Comparison of ENCODE assay signal across 1 cellular context in genomic region chr11:72766152-72766902, GRCh38.
TF ChIP-seq lines count a peak whose summit lies in the region.

No MANE protein-coding gene starts in this region.

TF ChIP-seq in HepG2, 621 proteins besides CTCF, POLR2A, EP300 and RAD21 (continued from another document and continues in another):
- peak; percentile 72 for TF ChIP-seq ZFP91 (CRISPR knock-in tag; IDR thresholded peaks at IDR 0.05; ENCODE audit: borderline replicate concordance)
- peak; percentile 77; the same call in 1 of the 2 replicates for TF ChIP-seq ZFY (CRISPR knock-in tag; IDR thresholded peaks at IDR 0.05)
- TF ChIP-seq ZNF709 (CRISPR knock-in tag; IDR thresholded peaks at IDR 0.05), result no peak
- TF ChIP-seq CERS6 (CRISPR knock-in tag; IDR thresholded peaks at IDR 0.05), result no peak
- no peak for TF ChIP-seq REL (CRISPR knock-in tag; conservative IDR thresholded peaks at IDR 0.05)
- TF ChIP-seq ZKSCAN8 (CRISPR knock-in tag; IDR thresholded peaks at IDR 0.05; ENCODE audit: borderline replicate concordance), result peak; percentile 69; the same call in 1 of the 2 replicates
- no peak for TF ChIP-seq SP1 (IDR thresholded peaks at IDR 0.05)
- TF ChIP-seq SP1 (CRISPR knock-in tag; IDR thresholded peaks at IDR 0.05), result peak; percentile 54; the same call in 1 of the 2 replicates
- TF ChIP-seq ARNTL (CRISPR knock-in tag; IDR thresholded peaks at IDR 0.05), result peak; percentile 57; the same call in 1 of the 2 replicates
- no peak for TF ChIP-seq ZFAT (CRISPR knock-in tag; conservative IDR thresholded peaks at IDR 0.05)
- no peak; the same call in 1 of the 2 replicates for TF ChIP-seq ZNF280B (CRISPR knock-in tag; IDR thresholded peaks at IDR 0.05; ENCODE audit: borderline replicate concordance)
- TF ChIP-seq PITX1 (CRISPR knock-in tag; IDR thresholded peaks at IDR 0.05), result peak; percentile 93
- TF ChIP-seq ZNF7 (CRISPR knock-in tag; IDR thresholded peaks at IDR 0.05), result no peak
- TF ChIP-seq GZF1 (CRISPR knock-in tag; IDR thresholded peaks at IDR 0.05), result peak; percentile 70; the same call in 1 of the 2 replicates
- peak; percentile 78 for TF ChIP-seq MED1 (CRISPR knock-in tag; IDR thresholded peaks at IDR 0.05)
- TF ChIP-seq ZNF136 (CRISPR knock-in tag; IDR thresholded peaks at IDR 0.05; ENCODE audit: low read depth), result 0 out of 2 replicates have a peak, but pooled peaks have one; percentile 27
- peak; percentile 62; the same call in 1 of the 2 replicates for TF ChIP-seq ZNF441 (CRISPR knock-in tag; IDR thresholded peaks at IDR 0.05; ENCODE audit: borderline replicate concordance)
- peak; percentile 44; the same call in 1 of the 2 replicates for TF ChIP-seq GFI1 (CRISPR knock-in tag; IDR thresholded peaks at IDR 0.05; ENCODE audit: borderline replicate concordance)
- no peak for TF ChIP-seq ZNF530 (CRISPR knock-in tag; IDR thresholded peaks at IDR 0.05; ENCODE audit: low read depth)
- no peak for TF ChIP-seq ZBTB4 (CRISPR knock-in tag; IDR thresholded peaks at IDR 0.05; ENCODE audit: borderline replicate concordance)
- peak; percentile 74 for TF ChIP-seq ZSCAN25 (CRISPR knock-in tag; IDR thresholded peaks at IDR 0.05)
- 0 out of 2 replicates have a peak, but pooled peaks have one; percentile 20 for TF ChIP-seq ZMAT3 (CRISPR knock-in tag; conservative IDR thresholded peaks at IDR 0.05)
- TF ChIP-seq ZNF790 (CRISPR knock-in tag; IDR thresholded peaks at IDR 0.05; ENCODE audit: borderline replicate concordance), result no peak
- TF ChIP-seq ZNF747 (CRISPR knock-in tag; IDR thresholded peaks at IDR 0.05; ENCODE audit: borderline replicate concordance), result no peak
- no peak for TF ChIP-seq ATM (IDR thresholded peaks at IDR 0.05; ENCODE audit: borderline replicate concordance)
- TF ChIP-seq KAT8 (CRISPR knock-in tag; IDR thresholded peaks at IDR 0.05), result peak; percentile 62; the same call in 1 of the 2 replicates
- TF ChIP-seq ETV5 (CRISPR knock-in tag; IDR thresholded peaks at IDR 0.05; ENCODE audit: borderline replicate concordance), result peak; percentile 67; the same call in 1 of the 2 replicates
- no peak for TF ChIP-seq SOX13 (IDR thresholded peaks at IDR 0.05)
- TF ChIP-seq SOX13 (CRISPR knock-in tag; conservative IDR thresholded peaks at IDR 0.05 in 1 of 2, IDR thresholded peaks at IDR 0.05 in 1 of 2), result peak in 1 of 2 experiments; percentile 56; a peak in 2 of 4 replicates
- TF ChIP-seq HNRNPL (IDR thresholded peaks at IDR 0.05; ENCODE audit: low read depth, low read length), result peak; percentile 92
- no peak for TF ChIP-seq CBX2 (IDR thresholded peaks at IDR 0.05; ENCODE audit: low read depth, low read length)
- 0 out of 2 replicates have a peak, but pooled peaks have one; percentile 46 for TF ChIP-seq CBX2 (CRISPR knock-in tag; IDR thresholded peaks at IDR 0.05; ENCODE audit: low read depth)
- peak; percentile 67; the same call in 1 of the 2 replicates for TF ChIP-seq ZNF264 (CRISPR knock-in tag; IDR thresholded peaks at IDR 0.05)
- no peak for TF ChIP-seq EED (CRISPR knock-in tag; IDR thresholded peaks at IDR 0.05)
- peak; percentile 92 for TF ChIP-seq ESRRA (CRISPR knock-in tag; IDR thresholded peaks at IDR 0.05; ENCODE audit: low read depth)
- TF ChIP-seq SYNCRIP (IDR thresholded peaks at IDR 0.05; ENCODE audit: insufficient read depth, low read depth, low read length), result no peak
- TF ChIP-seq PHB2 (IDR thresholded peaks at IDR 0.05; ENCODE audit: partially characterized antibody), result no peak
- TF ChIP-seq ZNF430 (CRISPR knock-in tag; IDR thresholded peaks at IDR 0.05), result no peak
- no peak; the same call in 1 of the 2 replicates for TF ChIP-seq ZNF776 (CRISPR knock-in tag; IDR thresholded peaks at IDR 0.05)
- no peak for TF ChIP-seq AGO1 (IDR thresholded peaks at IDR 0.05; ENCODE audit: low read depth, low read length, poor library complexity, severe bottlenecking)
- peak; percentile 76 for TF ChIP-seq ARNT2 (CRISPR knock-in tag; IDR thresholded peaks at IDR 0.05; ENCODE audit: low read depth)
- no peak for TF ChIP-seq ZNF34 (CRISPR knock-in tag; IDR thresholded peaks at IDR 0.05; ENCODE audit: borderline replicate concordance)
- TF ChIP-seq CEBPG (CRISPR knock-in tag; IDR thresholded peaks at IDR 0.05), result peak; percentile 34; the same call in 1 of the 2 replicates
- TF ChIP-seq ZUFSP (CRISPR knock-in tag; IDR thresholded peaks at IDR 0.05; ENCODE audit: borderline replicate concordance), result no peak
- peak; percentile 71; the same call in 1 of the 2 replicates for TF ChIP-seq CSRNP1 (CRISPR knock-in tag; IDR thresholded peaks at IDR 0.05)
- no peak for TF ChIP-seq MTA3 (CRISPR knock-in tag; IDR thresholded peaks at IDR 0.05)
- TF ChIP-seq SMAD3 (CRISPR knock-in tag; IDR thresholded peaks at IDR 0.05), result peak; percentile 67; the same call in 1 of the 2 replicates
- peak; percentile 54; the same call in 1 of the 2 replicates for TF ChIP-seq YEATS2 (CRISPR knock-in tag; IDR thresholded peaks at IDR 0.05; ENCODE audit: borderline replicate concordance)
- TF ChIP-seq NCOA5 (CRISPR knock-in tag; IDR thresholded peaks at IDR 0.05), result no peak
- TF ChIP-seq SALL2 (CRISPR knock-in tag; IDR thresholded peaks at IDR 0.05), result no peak
- no peak; the same call in 1 of the 2 replicates for TF ChIP-seq BRF2 (CRISPR knock-in tag; IDR thresholded peaks at IDR 0.05)
- peak; percentile 45; the same call in 1 of the 2 replicates for TF ChIP-seq POLR2G (IDR thresholded peaks at IDR 0.05; ENCODE audit: low read depth, low read length)
- no peak for TF ChIP-seq ZNF704 (CRISPR knock-in tag; IDR thresholded peaks at IDR 0.05; ENCODE audit: borderline replicate concordance)
- no peak for TF ChIP-seq HOXA5 (CRISPR knock-in tag; IDR thresholded peaks at IDR 0.05)
- no peak for TF ChIP-seq ZKSCAN5 (CRISPR knock-in tag; IDR thresholded peaks at IDR 0.05)
- TF ChIP-seq TEF (CRISPR knock-in tag; IDR thresholded peaks at IDR 0.05), result no peak
- 0 out of 2 replicates have a peak, but pooled peaks have one; percentile 8 for TF ChIP-seq ZNF138 (CRISPR knock-in tag; IDR thresholded peaks at IDR 0.05; ENCODE audit: low read depth)
- no peak for TF ChIP-seq HMGA1 (CRISPR knock-in tag; conservative IDR thresholded peaks at IDR 0.05)
- 0 out of 2 replicates have a peak, but pooled peaks have one; percentile 78 for TF ChIP-seq ZNF572 (CRISPR knock-in tag; IDR thresholded peaks at IDR 0.05)
